Comparison of ENCODE assay signal across 19 cellular contexts in the genomic region with DNA sequence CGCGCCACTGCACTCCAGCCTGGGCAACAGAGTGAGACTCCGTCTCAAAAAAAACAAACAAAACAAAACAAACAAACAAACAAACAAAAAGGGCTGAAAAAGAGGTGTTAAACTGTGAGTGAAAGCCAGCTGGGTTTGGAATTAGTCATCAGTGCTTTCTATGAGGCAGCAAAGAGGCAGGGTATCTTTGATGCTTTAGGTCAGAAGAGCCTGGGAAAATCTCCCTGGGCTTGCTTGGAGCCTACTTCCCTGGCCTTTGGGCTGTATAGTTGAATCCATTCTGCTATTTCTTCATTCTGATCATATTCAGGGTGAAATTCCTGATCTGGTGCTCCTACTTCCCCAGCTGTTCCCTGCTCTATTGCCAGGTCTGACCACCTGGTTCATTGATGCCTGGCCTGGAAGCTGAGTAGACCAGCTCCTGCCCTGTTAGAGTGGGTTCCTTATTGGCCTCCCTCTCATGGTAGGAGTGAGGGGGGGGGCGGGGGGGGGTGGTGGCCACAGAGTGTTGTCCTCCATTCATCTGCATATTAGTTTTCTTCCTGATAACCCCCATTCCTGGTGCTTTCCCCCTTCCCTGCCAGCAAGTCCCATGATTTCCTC.
A peak's percentile ranks its signal among the peaks of the same experiment; 100 is the strongest.
DNase-seq lines count a peak whose midpoint lies in the region; ATAC-seq and TF ChIP-seq lines count a peak whose summit lies in the region.
"Had no signal": no experiment of that assay in that cellular context is flagged by ENCODE, and none has a peak within 500 bp of the region (broad histone marks: within the 10 kb centered on the region; RNA-seq: fewer than 3 reads in every experiment).

No MANE protein-coding gene starts in this region.

- peak; percentile 37 for DNase-seq in AG08395 (ENCODE audit: low spot score)
- DNase-seq in HK-2 (ENCODE audit: unreplicated experiment) = no peak
- no peak for DNase-seq in mammary epithelial cell
- DNase-seq in NCI-H1105 treated with DMSO at 0.1 percent for 48 hours (lab: John Stamatoyannopoulos, UW) = no peak
- no peak for DNase-seq in G401 (ENCODE audit: low spot score)
- DNase-seq: activated CD8-positive, alpha-beta T cell treated with anti-CD3 and anti-CD28 coated beads, Interleukin-2, amount 10 ng/mL, durations not matched to agents 7 days and 5 days; Caco-2; cerebellar nuclear complex; Kasumi-1; mesendoderm; NCI-H2081; NCI-H82; SHP77; stimulated activated CD4-positive, alpha-beta T cell treated with anti-CD3 and anti-CD28 coated beads, Interleukin-12 subunit alpha, Interleukin-12 subunit beta, amount 100 ng/mL, for 4 hours had no signal

- H2AFZ ChIP-seq in mammary epithelial cell (ENCODE audit: low read depth, low read length) = no peak overlapping the region

- no peaks in the 10 kb centered on the region for H3K36me3 ChIP-seq in mammary epithelial cell (ENCODE audit: insufficient read depth, low read length)

- H3K4me2 ChIP-seq in mammary epithelial cell (ENCODE audit: insufficient read depth, low read depth, low read length) = no peak overlapping the region
- H3K4me2 ChIP-seq: A549 had no signal

- H3K4me1 ChIP-seq in mammary epithelial cell (ENCODE audit: insufficient read depth, low read length) = peaks cover 4% of the 10 kb centered on the region
- H3K4me1 ChIP-seq: A549, Caco-2 had no signal

- BruUV-seq in mammary epithelial cell (replicated peaks; lab: Mats Ljungman, UMichigan) = no TSS peak

- no peak for TF ChIP-seq CTCF in mammary epithelial cell (conservative IDR thresholded peaks at IDR 0.05 in 1 of 2, IDR thresholded peaks at IDR 0.05 in 1 of 2; ENCODE audit: extremely low read depth in 1 of 2, insufficient read depth in 1 of 2, low read depth in 1 of 2, low read length in 2 of 2)

- dilution Hi-C loops in mammary epithelial cell (cut with HindIII; ENCODE audit: low sequenced_read_pairs) = no loop called here

- no peaks in the 10 kb centered on the region for H3K9me3 ChIP-seq in mammary epithelial cell (replicated peaks; ENCODE audit: insufficient read depth, low read length)
- H3K9me3 ChIP-seq: A549, Caco-2 had no signal

- WGBS in mammary epithelial cell (ENCODE audit: low coverage, missing lambda C conversion rate) = 60% methylated on average over 4 of the region's 4 CpGs

- CTCF ChIA-PET in mammary epithelial cell (lab: Charles Lee; ENCODE audit: low non-redundant PET) = no interaction called here

- no peaks in the 10 kb centered on the region for H4K20me1 ChIP-seq in mammary epithelial cell (ENCODE audit: insufficient read depth, low read length)

- no peak overlapping the region for H3K27ac ChIP-seq in mammary epithelial cell (ENCODE audit: insufficient read depth, low read depth, low read length)
- H3K27ac ChIP-seq: A549 had no signal

- no peak overlapping the region for H3K4me3 ChIP-seq in mammary epithelial cell (replicated peaks in 1 of 3; ENCODE audit: insufficient read depth in 1 of 3, low read depth in 2 of 3, low read length in 3 of 3)
- H3K4me3 ChIP-seq: A549 had no signal

- ATAC-seq in GM19043 (IDR thresholded peaks at IDR 0.05; ENCODE audit: low read depth, unreplicated experiment) (peak; percentile 87), HG02588 (IDR thresholded peaks at IDR 0.05; ENCODE audit: unreplicated experiment) (peak; percentile 75), HG03558 (IDR thresholded peaks at IDR 0.05; ENCODE audit: extremely low read depth, unreplicated experiment) (peak; percentile 67)
- ATAC-seq: A549; activated CD8-positive, alpha-beta T cell treated with anti-CD3 and anti-CD28 coated beads, Interleukin-2, amount 10 ng/mL, durations not matched to agents 7 days and 5 days; esophagus mucosa had no signal

- no peaks in the 10 kb centered on the region for H3K79me2 ChIP-seq in mammary epithelial cell (ENCODE audit: insufficient read depth, low read length)

- intact Hi-C loops in mammary epithelial cell (cut with micrococcal nuclease) = no loop called here

- no peak overlapping the region for H3K9ac ChIP-seq in mammary epithelial cell (ENCODE audit: insufficient read depth, low read length)

- no peaks in the 10 kb centered on the region for H3K27me3 ChIP-seq in mammary epithelial cell (ENCODE audit: insufficient read depth, low read length)

- in situ Hi-C loops in mammary epithelial cell (cut with MboI; ENCODE audit: low sequenced_read_pairs in 2 of 2) (no loop called here), G401 (cut with HindIII; ENCODE audit: low sequenced_read_pairs) (no loop called here)
